In genomic region chr17:64459284-64459747, GRCh38 we compare ENCODE assay signal across 14 cellular contexts. TPM values are rescaled to one million over a fixed set of nuclear protein-coding genes. Genes with fewer than 3 reads are reported as not detected.
DNase-seq lines count a peak whose midpoint lies in the region; ATAC-seq and TF ChIP-seq lines count a peak whose summit lies in the region.
"Had no signal": no experiment of that assay in that cellular context is flagged by ENCODE, and none has a peak within 500 bp of the region (broad histone marks: within the 10 kb centered on the region; RNA-seq: fewer than 3 reads in every experiment).

No MANE protein-coding gene starts in this region.

- dilution Hi-C loops in IMR-90 (cut with HindIII; ENCODE audit: low sequenced_read_pairs, unreplicated experiment), result no loop called here

- H3K4ac ChIP-seq in IMR-90 (ENCODE audit: low read depth, low read length), result 0 out of 2 replicates have a peak overlapping the region, but pooled peaks have one; percentile 7

- CTCF ChIA-PET in Calu3 (lab: Charles Lee) (no interaction called here), IMR-90 (lab: Yijun Ruan, JAX) (interaction anchor here (0.5 kb wide), 1 partner anchor 144 kb away, joined by 4 read pairs; no protein-coding TSS in a partner anchor)

- H3K27me3 Mint-ChIP-seq in Calu3 (ENCODE audit: unreplicated experiment) (no peaks in the 10 kb centered on the region), chondrocyte (ENCODE audit: low read depth) (peaks cover 2% of the 10 kb centered on the region)

- no peak overlapping the region for H3K56ac ChIP-seq in IMR-90 (ENCODE audit: extremely low read depth, insufficient read depth, low read length)

- in situ Hi-C loops in IMR-90 (cut with MboI; ENCODE audit: low sequenced_read_pairs), result no loop called here

- no peaks in the 10 kb centered on the region for H3K9me3 ChIP-seq in IMR-90 (ENCODE audit: control insufficient read depth, insufficient read depth, low read length)

- H2AK9ac ChIP-seq in IMR-90 (replicated peaks; ENCODE audit: low read depth, low read length, poor library complexity), result peak overlapping the region; percentile 80

- peaks cover 9% of the 10 kb centered on the region for H3K4me1 Mint-ChIP-seq in Calu3 (ENCODE audit: low read depth, unreplicated experiment)
- H3K4me1 Mint-ChIP-seq in chondrocyte (ENCODE audit: low read depth), result peaks cover 12% of the 10 kb centered on the region

- no peak overlapping the region for H3K4me2 ChIP-seq in IMR-90 (ENCODE audit: low read depth, low read length)

- H3K4me3 Mint-ChIP-seq in Calu3 (ENCODE audit: low read depth, unreplicated experiment) (no peak overlapping the region), chondrocyte (ENCODE audit: unreplicated experiment) (no peak overlapping the region)
- H3K4me3 Mint-ChIP-seq: activated naive CD4-positive, alpha-beta T cell treated with anti-CD3 and anti-CD28 coated beads, Interleukin-2, amount 10 ng/mL, durations not matched to agents 7 days and 5 days; nephron had no signal

- H3K27ac ChIP-seq in IMR-90 (ENCODE audit: insufficient read depth, low read length), result no peak overlapping the region

- H3K27ac Mint-ChIP-seq in Calu3 (ENCODE audit: unreplicated experiment) (no peak overlapping the region), chondrocyte (ENCODE audit: unreplicated experiment) (peak overlapping the region; percentile 82)
- H3K27ac Mint-ChIP-seq: activated naive CD4-positive, alpha-beta T cell treated with anti-CD3 and anti-CD28 coated beads, Interleukin-2, amount 10 ng/mL, durations not matched to agents 7 days and 5 days; nephron had no signal

- no peak for TF ChIP-seq RAD21 in IMR-90 (IDR thresholded peaks at IDR 0.05; ENCODE audit: low read length)

- BruUV-seq in Calu3 (replicated peaks; lab: Mats Ljungman, UMichigan), result no TSS peak
- no TSS peak for BruUV-seq in IMR-90 (replicated peaks; lab: Mats Ljungman, UMichigan)

- ATAC-seq in IMR-90 (ENCODE audit: low read depth) (peak; percentile 60), HG02763 (IDR thresholded peaks at IDR 0.05; ENCODE audit: unreplicated experiment) (no peak)

- H4K5ac ChIP-seq in IMR-90 (ENCODE audit: low read depth, low read length), result no peak overlapping the region

- TF ChIP-seq CTCF in Calu3 (IDR thresholded peaks at IDR 0.05; ENCODE audit: unreplicated experiment), result no peak
- no peak for TF ChIP-seq CTCF in IMR-90 (conservative IDR thresholded peaks at IDR 0.05; ENCODE audit: low read depth, low read length)
- no peak for TF ChIP-seq CTCF in chondrocyte (IDR thresholded peaks at IDR 0.05)

- H3K36me3 ChIP-seq in IMR-90 (ENCODE audit: control insufficient read depth, insufficient read depth, low read length), result no peaks in the 10 kb centered on the region

- H3K4me1 ChIP-seq in IMR-90 (ENCODE audit: control insufficient read depth, insufficient read depth, low read length), result peaks cover 8% of the 10 kb centered on the region

- H2BK15ac ChIP-seq in IMR-90 (ENCODE audit: low read depth, low read length), result no peak overlapping the region

- no peak overlapping the region for H3K4me3 ChIP-seq in IMR-90 (ENCODE audit: insufficient read depth, low read depth, low read length)

- no peaks in the 10 kb centered on the region for H4K20me1 ChIP-seq in IMR-90 (ENCODE audit: insufficient read depth, low read length)

- WGBS in IMR-90 (ENCODE audit: extremely low coverage in 2 of 2, insufficient read length in 1 of 2), 2 experiments, result 40% methylated on average over 1 of the region's 6 CpGs; no CpG with 5 or more reads in 1 of the 2 experiments

- no peak overlapping the region for H3K18ac ChIP-seq in IMR-90 (ENCODE audit: low read depth, low read length)

- DNase-seq in Calu3, result peak; percentile 40
- DNase-seq in IMR-90, result peak; percentile 75
- no peak for DNase-seq in chondrocyte (ENCODE audit: low spot score)
- DNase-seq in myocyte (ENCODE audit: low read depth), result peak; percentile 71
- no peak for DNase-seq in HUDEP-2 (lab: John Stamatoyannopoulos, UW; ENCODE audit: unreplicated experiment in 76 of 76)
- no peak for DNase-seq in GM19238 (ENCODE audit: insufficient read length, low spot score)
- no peak for DNase-seq in mesenteric fat pad (ENCODE audit: low spot score)
- DNase-seq: activated naive CD4-positive, alpha-beta T cell treated with anti-CD3 and anti-CD28 coated beads, Interleukin-2, amount 10 ng/mL, durations not matched to agents 7 days and 5 days; effector CD8-positive, alpha-beta T cell; NCI-H2171 treated with DMSO at 0.1 percent for 48 hours; RPMI8226; stimulated activated naive CD4-positive, alpha-beta T cell had no signal

- H4K91ac ChIP-seq in IMR-90 (ENCODE audit: insufficient read depth, low read depth, low read length), result no peak overlapping the region

- 0 out of 2 replicates have a peak overlapping the region, but pooled peaks have one; percentile 16 for H3K14ac ChIP-seq in IMR-90 (replicated peaks; ENCODE audit: low read depth, low read length)

- no peak for TF ChIP-seq POLR2A in IMR-90 (IDR thresholded peaks at IDR 0.05; ENCODE audit: low read depth, low read length)

- H3K79me1 ChIP-seq in IMR-90 (ENCODE audit: low read depth in 1 of 2, low read length in 2 of 2), result no peaks in the 10 kb centered on the region

- H2AFZ ChIP-seq in IMR-90 (replicated peaks; ENCODE audit: low read length, poor library complexity), result peak overlapping the region; percentile 40

- H3K9me3 Mint-ChIP-seq in Calu3 (ENCODE audit: low read depth, unreplicated experiment), result no peaks in the 10 kb centered on the region
- H3K9me3 Mint-ChIP-seq in chondrocyte (ENCODE audit: low read depth), result no peaks in the 10 kb centered on the region
- H3K9me3 Mint-ChIP-seq: nephron had no signal

- no peak overlapping the region for H2BK5ac ChIP-seq in IMR-90 (ENCODE audit: low read depth, low read length, poor library complexity, severe bottlenecking)

- no peak overlapping the region for H4K8ac ChIP-seq in IMR-90 (ENCODE audit: low read depth in 2 of 2, low read length in 2 of 2)

- H2AK5ac ChIP-seq in IMR-90 (ENCODE audit: low read depth, low read length), result no peak overlapping the region

- H2BK120ac ChIP-seq in IMR-90 (ENCODE audit: low read depth, low read length), result no peak overlapping the region

- POLR2A ChIA-PET in IMR-90 (lab: Charles Lee; ENCODE audit: unreplicated experiment), result no interaction called here

- no peak overlapping the region for H3K9ac ChIP-seq in IMR-90 (ENCODE audit: low read depth, low read length)

- peaks cover 11% of the 10 kb centered on the region; the same call in 1 of the 2 replicates for H3K9me1 ChIP-seq in IMR-90 (ENCODE audit: insufficient read depth, low read length)

- no peaks in the 10 kb centered on the region; the same call in 1 of the 2 replicates for H3K27me3 ChIP-seq in IMR-90 (ENCODE audit: control insufficient read depth, insufficient read depth, low read length)

- H3K23ac ChIP-seq in IMR-90 (ENCODE audit: low read depth, low read length), result no peak overlapping the region

- no peak overlapping the region for H2BK20ac ChIP-seq in IMR-90 (ENCODE audit: low read depth, low read length)

- H3K36me3 Mint-ChIP-seq in Calu3 (ENCODE audit: insufficient read depth, unreplicated experiment), result no peaks in the 10 kb centered on the region
- H3K36me3 Mint-ChIP-seq in chondrocyte (ENCODE audit: low read depth), result no peaks in the 10 kb centered on the region
- H3K36me3 Mint-ChIP-seq: activated naive CD4-positive, alpha-beta T cell treated with anti-CD3 and anti-CD28 coated beads, Interleukin-2, amount 10 ng/mL, durations not matched to agents 7 days and 5 days had no signal

- intact Hi-C loops in Calu3 (cut with micrococcal nuclease; ENCODE audit: unreplicated experiment), result no loop called here
- intact Hi-C loops in IMR-90 (cut with micrococcal nuclease), result no loop called here

TF ChIP-seq in IMR-90, 13 proteins besides CTCF, POLR2A, EP300 and RAD21:
- TF ChIP-seq FOS (IDR thresholded peaks at IDR 0.05; ENCODE audit: low read depth, low read length), result peak; percentile 40; the same call in 1 of the 2 replicates
- TF ChIP-seq RFX5 (IDR thresholded peaks at IDR 0.05; ENCODE audit: low read depth, low read length), result no peak
- TF ChIP-seq RCOR1 (IDR thresholded peaks at IDR 0.05; ENCODE audit: insufficient replicate concordance, low read length), result peak; percentile 54
- no peak for TF ChIP-seq MAFK (IDR thresholded peaks at IDR 0.05; ENCODE audit: low read depth, low read length)

RNA-seq across cellular contexts. Expression of gene MILR1, which starts 10.4 kb away (rescaled TPM):
- total RNA-seq in Calu3 (2022) (4.9 and 7.6 TPM in 2 replicates), IMR-90 (2012; rRNA removed) (0.36 and 0.56 TPM in 2 replicates), chondrocyte (not detected in 3 replicates), myocyte (14.5 and 21.3 TPM in 2 replicates), mesenteric fat pad (15.5 TPM)
- 0.23 and 0.44 TPM in 2 replicates for polyA plus RNA-seq in IMR-90 (2012; rRNA removed)
- polyA plus RNA-seq in IMR-90 (2012; cell fraction: cytosol; rRNA removed), result 0.05 and 1.2 TPM in 2 replicates
- 0.18 and 0.78 TPM in 2 replicates for polyA plus RNA-seq in IMR-90 (2012; cell fraction: nucleus; rRNA removed; ENCODE audit: low replicate concordance)
- 10.5 TPM for polyA plus RNA-seq in myocyte (2012)

RNA-seq across cellular contexts. Expression of gene POLG2, which starts 37.5 kb away (rescaled TPM):
- total RNA-seq in Calu3 (2022), result 25.1 and 29.8 TPM in 2 replicates
- 7.0 and 9.2 TPM in 2 replicates for total RNA-seq in IMR-90 (2012; rRNA removed)
- polyA plus RNA-seq in IMR-90 (2012; rRNA removed), result 6.6 and 7.7 TPM in 2 replicates
- polyA plus RNA-seq in IMR-90 (2012; cell fraction: cytosol; rRNA removed), result 1.7 and 3.1 TPM in 2 replicates
- polyA plus RNA-seq in IMR-90 (2012; cell fraction: nucleus; rRNA removed; ENCODE audit: low replicate concordance), result 5.9 and 26.6 TPM in 2 replicates
- 10.3 to 13.1 TPM (median 11.7 TPM) in 3 replicates for total RNA-seq in chondrocyte
- total RNA-seq in myocyte, result 10.5 and 14.5 TPM in 2 replicates
- polyA plus RNA-seq in myocyte (2012), result 9.3 TPM
- 11.6 TPM for total RNA-seq in mesenteric fat pad

RNA-seq across cellular contexts. Expression of gene DDX5, which starts 46.8 kb away (rescaled TPM):
- total RNA-seq in Calu3 (2022) (384 and 477 TPM in 2 replicates), IMR-90 (2012; rRNA removed) (253 and 330 TPM in 2 replicates), chondrocyte (582 to 747 TPM (median 611 TPM) in 3 replicates), myocyte (300 and 476 TPM in 2 replicates), mesenteric fat pad (902 TPM)
- polyA plus RNA-seq in IMR-90 (2012; rRNA removed), result 781 and 848 TPM in 2 replicates
- 975 and 1,133 TPM in 2 replicates for polyA plus RNA-seq in IMR-90 (2012; cell fraction: cytosol; rRNA removed)
- polyA plus RNA-seq in IMR-90 (2012; cell fraction: nucleus; rRNA removed; ENCODE audit: low replicate concordance), result 2,426 and 5,868 TPM in 2 replicates
- 504 TPM for polyA plus RNA-seq in myocyte (2012)

RNA-seq across cellular contexts. Expression of gene CEP95, which starts 47.5 kb away (rescaled TPM):
- total RNA-seq in Calu3 (2022), result 37.6 and 38.9 TPM in 2 replicates
- 6.1 and 13.3 TPM in 2 replicates for total RNA-seq in IMR-90 (2012; rRNA removed)
- polyA plus RNA-seq in IMR-90 (2012; rRNA removed), result 12.4 and 13.6 TPM in 2 replicates
- 1.8 and 2.2 TPM in 2 replicates for polyA plus RNA-seq in IMR-90 (2012; cell fraction: cytosol; rRNA removed)
- 8.1 and 70.7 TPM in 2 replicates for polyA plus RNA-seq in IMR-90 (2012; cell fraction: nucleus; rRNA removed; ENCODE audit: low replicate concordance)
- 29.2 to 34.0 TPM (median 29.6 TPM) in 3 replicates for total RNA-seq in chondrocyte
- 23.3 and 24.4 TPM in 2 replicates for total RNA-seq in myocyte
- 19.6 TPM for polyA plus RNA-seq in myocyte (2012)
- total RNA-seq in mesenteric fat pad, result 26.8 TPM

Comparison
In these comparisons a context has a peak if more than half of its experiments do, and no peak if none do; other contexts are left out.
1. DNase-seq: peak in Calu3 (single experiment), IMR-90 (single experiment) and myocyte (single experiment); none in chondrocyte (single experiment), HUDEP-2 (0 of 76), GM19238 (single experiment) and mesenteric fat pad (single experiment).